20 cellular contexts compared by ENCODE assay signal in genomic region chr21:43911015-43911934, GRCh38. TPM values are rescaled to one million over a fixed set of nuclear protein-coding genes. Genes with fewer than 3 reads are reported as not detected.
DNase-seq lines count a peak whose midpoint lies in the region; ATAC-seq, FAIRE-seq and TF ChIP-seq lines count a peak whose summit lies in the region.
"Had no signal": no experiment of that assay in that cellular context is flagged by ENCODE, and none has a peak within 500 bp of the region (broad histone marks: within the 10 kb centered on the region; RNA-seq: fewer than 3 reads in every experiment).

No MANE protein-coding gene starts in this region.

- H3K4me1 ChIP-seq in lung (ENCODE audit: control insufficient read depth in 2 of 2, insufficient read depth in 2 of 2, low read length in 2 of 2) (peaks cover 4 to 12% of the 10 kb centered on the region in 2 donors), testis (no peaks in the 10 kb centered on the region)

- H3K27me3 ChIP-seq in lung (ENCODE audit: control insufficient read depth, insufficient read depth): no peaks in the 10 kb centered on the region
- no peaks in the 10 kb centered on the region for H3K27me3 ChIP-seq in testis
- H3K27me3 ChIP-seq: ascending aorta, gastroesophageal sphincter had no signal

- TF ChIP-seq CTCF in fibroblast of villous mesenchyme (IDR thresholded peaks at IDR 0.05; ENCODE audit: insufficient read depth, low read depth, low read length) (no peak), lung (IDR thresholded peaks at IDR 0.05; ENCODE audit: control extremely low read depth, extremely low read depth) (no peak), testis (IDR thresholded peaks at IDR 0.05) (no peak), GM10266 (IDR thresholded peaks at IDR 0.05; ENCODE audit: control insufficient read depth, insufficient read depth, low read depth, missing control alignments) (no peak)

- H3K4me3 ChIP-seq in fibroblast of villous mesenchyme (ENCODE audit: low read depth, low read length) (no peak overlapping the region), lung (no peak overlapping the region), testis (no peak overlapping the region)
- H3K4me3 ChIP-seq: ascending aorta, coronary artery, gastroesophageal sphincter had no signal

- FAIRE-seq in HTR-8/SVneo (lab: Jason Lieb, UNC): no peak
- FAIRE-seq: urothelium cell line had no signal

- WGBS in lung, 2 donors: 62 to 73% methylated on average over 21 of the region's 21 CpGs
- WGBS in testis, 2 donors: 69 to 81% methylated on average over 19 to 21 of the region's 21 CpGs

- intact Hi-C loops in testis (cut with DNase I; ENCODE audit: low total_unique reads): no loop called here

- peak overlapping the region in 1 of 2 donors; percentile 8 for H3K27ac ChIP-seq in lung (ENCODE audit: low read depth in 1 of 2, low read length in 1 of 2)
- H3K27ac ChIP-seq in testis: no peak overlapping the region
- H3K27ac ChIP-seq: ascending aorta, C4-2B, coronary artery, gastroesophageal sphincter had no signal

- peak; percentile 33 for DNase-seq in activated effector memory CD4-positive, alpha-beta T cell treated with anti-CD3 and anti-CD28 coated beads, Interleukin-2, amount 50 U/mL, for 16 hours
- no peak for DNase-seq in activated effector memory CD4-positive, alpha-beta T cell treated with Interleukin-2 at 50 U/mL for 16 hours
- DNase-seq in fibroblast of villous mesenchyme (ENCODE audit: low read depth) (peak; percentile 84), lung (ENCODE audit: low spot score) (peak; percentile 78), testis (peak; percentile 68), HTR-8/SVneo (ENCODE audit: insufficient read length, low spot score) (no peak), midbrain (lab: John Stamatoyannopoulos, UW) (no peak), GM10266 (ENCODE audit: extremely low spot score) (no peak)
- DNase-seq: 8988T; activated gamma-delta T cell; DMS79 treated with DMSO at 0.1 percent for 48 hours; mesendoderm; NCI-H1694; NCI-H446; stimulated activated naive B cell treated with anti-CD40 and anti-IgM and Interleukin-4, amounts not matched to agents 10 μg/mL and 1 μg/mL and 100 μg/mL, for 72 hours had no signal

- TF ChIP-seq POLR2A in testis (IDR thresholded peaks at IDR 0.05): no peak

- H3K9me3 ChIP-seq in lung (ENCODE audit: control insufficient read depth in 2 of 2, insufficient read depth in 1 of 2, low read length in 1 of 2) (peaks cover 0 to 3% of the 10 kb centered on the region in 2 donors), testis (no peaks in the 10 kb centered on the region)

- H3K36me3 ChIP-seq in lung (ENCODE audit: control insufficient read depth in 2 of 2, insufficient read depth in 2 of 2, low read length in 2 of 2) (peaks cover 0 to 6% of the 10 kb centered on the region in 2 donors), testis (ENCODE audit: low read depth, missing control alignments) (no peaks in the 10 kb centered on the region)

- peak; percentile 78 for ATAC-seq in lung (ENCODE audit: insufficient read depth, low FRiP score)
- ATAC-seq: gastroesophageal sphincter; stimulated activated naive B cell treated with anti-CD40 and anti-IgM and Interleukin-4, amounts not matched to agents 10 μg/mL and 1 μg/mL and 100 μg/mL, for 72 hours had no signal

RNA-seq across cellular contexts. Expression of gene AGPAT3, which starts 46.3 kb away (rescaled TPM):
- total RNA-seq in fibroblast of villous mesenchyme (52.2 and 63.5 TPM in 2 replicates), lung (100 to 1,000 TPM in 1 of 2 donors, 10 to 100 TPM in 1; 40.2 to 120 TPM), testis (10 to 100 TPM; 64.5 to 77.5 TPM)
- polyA plus RNA-seq in lung (10 to 100 TPM; 29.4 to 47.6 TPM), testis (ENCODE audit: insufficient read depth, low read depth, low replicate concordance) (69.8 TPM)

Comparison
In these comparisons a context has a peak if more than half of its experiments do, and no peak if none do; other contexts are left out.
1. DNase-seq: peak in activated effector memory CD4-positive, alpha-beta T cell treated with anti-CD3 and anti-CD28 coated beads, Interleukin-2, amount 50 U/mL, for 16 hours (single experiment), fibroblast of villous mesenchyme (single experiment), lung (single experiment) and testis (single experiment); none in activated effector memory CD4-positive, alpha-beta T cell treated with Interleukin-2 at 50 U/mL for 16 hours (single experiment), HTR-8/SVneo (single experiment), midbrain (single experiment) and GM10266 (single experiment).